Comparison of ENCODE assay signal across 3 cellular contexts in the genomic region with DNA sequence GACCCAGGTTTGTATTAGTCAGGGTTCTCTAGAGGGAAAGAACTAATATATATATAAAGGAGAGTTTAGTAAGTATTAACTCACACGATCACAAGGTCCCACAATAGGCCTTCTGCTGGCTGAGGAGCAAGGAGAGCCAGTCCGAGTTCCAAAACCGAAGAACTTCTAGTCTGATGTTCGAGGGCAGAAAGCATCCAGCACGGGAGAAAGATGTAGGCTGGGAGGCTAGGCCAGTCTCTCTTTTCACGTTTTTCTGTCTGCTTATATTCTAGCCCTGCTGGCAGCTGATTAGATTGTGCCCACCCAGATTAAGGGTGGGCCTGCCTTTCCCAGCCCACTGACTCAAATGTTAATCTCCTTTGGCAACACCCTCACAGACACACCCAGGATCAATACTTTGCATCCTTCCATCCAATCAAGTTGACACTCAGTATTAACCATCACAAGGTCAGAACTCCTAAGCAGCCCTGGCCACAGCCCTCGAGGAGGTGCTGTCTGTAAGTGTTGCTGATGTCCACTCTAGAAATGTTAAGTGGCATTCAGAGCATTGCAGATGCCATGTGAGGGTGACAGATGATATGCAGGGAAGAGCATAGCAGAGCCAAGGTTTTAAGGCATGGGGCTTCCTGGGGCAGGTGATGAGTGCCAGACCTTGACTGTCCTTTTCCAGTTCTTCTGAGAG. TPM values are rescaled to one million over a fixed set of nuclear protein-coding genes. Genes with fewer than 3 reads are reported as not detected.
"Had no signal": no experiment of that assay in that cellular context is flagged by ENCODE, and none has a peak within 500 bp of the region (broad histone marks: within the 10 kb centered on the region; RNA-seq: fewer than 3 reads in every experiment).

No MANE protein-coding gene starts in this region.

RNA-seq across cellular contexts. Expression of gene UNC5B, which starts 7.0 kb away (rescaled TPM):
- total RNA-seq: activated CD4-positive, alpha-beta memory T cell treated with anti-CD3 and anti-CD28 coated beads, Interleukin-2, amount 10 ng/mL, durations not matched to agents 7 days and 5 days; activated CD4-positive, alpha-beta T cell treated with anti-CD3 and anti-CD28 coated beads, Interleukin-2, amount 10 ng/mL, durations not matched to agents 7 days and 5 days; naive thymus-derived CD8-positive, alpha-beta T cell had no signal
